18 cellular contexts compared by ENCODE assay signal in the genomic region with DNA sequence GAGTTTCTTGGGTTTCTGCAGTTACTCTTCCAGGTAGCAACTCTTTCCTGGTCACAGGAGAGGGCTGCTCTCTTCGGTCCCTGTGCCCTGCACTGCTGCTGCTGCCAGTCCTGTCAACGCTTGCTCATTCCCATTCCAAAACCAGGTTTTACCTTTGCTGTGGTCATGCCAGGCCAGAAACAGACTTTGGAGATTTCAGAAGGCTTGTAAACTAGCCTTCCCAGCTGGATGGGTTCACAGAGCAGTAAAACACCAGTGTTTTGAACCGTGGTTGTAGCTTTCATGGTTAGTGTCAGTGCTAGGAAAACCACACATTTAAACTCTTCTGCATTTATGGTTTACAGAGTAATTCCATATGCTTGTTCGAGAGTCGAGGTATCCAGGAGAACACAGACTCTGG.
"Had no signal": no experiment of that assay in that cellular context is flagged by ENCODE, and none has a peak within 500 bp of the region (broad histone marks: within the 10 kb centered on the region; RNA-seq: fewer than 3 reads in every experiment).

No MANE protein-coding gene starts in this region.

- H3K9me3 Mint-ChIP-seq: activated T-helper 2 cell treated with anti-CD3 and anti-CD28 coated beads, Interferon-gamma antibody, Interleukin-2, Interleukin-4, amounts not matched to agents 10 μg/mL and 5 μg/mL and 100 μg/mL, durations not matched to agents 14 hours and 24 hours and 36 hours; immature natural killer cell; stimulated activated memory B cell treated with anti-CD40 and anti-IgM and Interleukin-4, amounts not matched to agents 10 μg/mL and 1 μg/mL and 100 μg/mL, for 72 hours; T-cell; type B pancreatic cell had no signal

- H3K36me3 ChIP-seq: ovary had no signal

- ATAC-seq: left colon; stimulated activated memory B cell treated with anti-CD40 and anti-IgM and Interleukin-4, amounts not matched to agents 10 μg/mL and 1 μg/mL and 100 μg/mL, for 72 hours; T-cell had no signal

- H3K27me3 ChIP-seq: dorsolateral prefrontal cortex, ovary, SJSA1 had no signal

- DNase-seq: activated CD4-positive, alpha-beta T cell treated with anti-CD3 and anti-CD28 coated beads for 4 hours; activated naive CD4-positive, alpha-beta T cell treated with anti-CD3 and anti-CD28 coated beads, Interleukin-2, amount 50 U/mL, for 16 hours; amniotic stem cell; dorsolateral prefrontal cortex; immature natural killer cell; left colon; mesenchymal stem cell; ovary; retina; small intestine; T-cell; T1000 had no signal

- H3K27me3 Mint-ChIP-seq: brain; stimulated activated memory B cell treated with anti-CD40 and anti-IgM and Interleukin-4, amounts not matched to agents 10 μg/mL and 1 μg/mL and 100 μg/mL, for 72 hours; T-cell; type B pancreatic cell had no signal

- H3K4me3 ChIP-seq: dorsolateral prefrontal cortex, ovary, SJSA1 had no signal

- H3K27ac Mint-ChIP-seq: activated T-helper 2 cell treated with anti-CD3 and anti-CD28 coated beads, Interferon-gamma antibody, Interleukin-2, Interleukin-4, amounts not matched to agents 10 μg/mL and 5 μg/mL and 100 μg/mL, durations not matched to agents 14 hours and 24 hours and 36 hours; stimulated activated memory B cell treated with anti-CD40 and anti-IgM and Interleukin-4, amounts not matched to agents 10 μg/mL and 1 μg/mL and 100 μg/mL, for 72 hours; type B pancreatic cell had no signal

- H3K4me1 Mint-ChIP-seq: brain had no signal

- H3K4me3 Mint-ChIP-seq: brain; immature natural killer cell; neural crest cell; stimulated activated memory B cell treated with anti-CD40 and anti-IgM and Interleukin-4, amounts not matched to agents 10 μg/mL and 1 μg/mL and 100 μg/mL, for 72 hours; T-cell; type B pancreatic cell had no signal

- H3K27ac ChIP-seq: ovary, SJSA1 had no signal

- H3K9me3 ChIP-seq: ovary, SJSA1 had no signal
